20 cellular contexts compared by ENCODE assay signal in genomic region chr17:31050948-31051347, GRCh38. TPM values are rescaled to one million over a fixed set of nuclear protein-coding genes. Genes with fewer than 3 reads are reported as not detected.
A peak's percentile ranks its signal among the peaks of the same experiment; 100 is the strongest.
DNase-seq lines count a peak whose midpoint lies in the region; ATAC-seq, FAIRE-seq and TF ChIP-seq lines count a peak whose summit lies in the region.
"Had no signal": no experiment of that assay in that cellular context is flagged by ENCODE, and none has a peak within 500 bp of the region (broad histone marks: within the 10 kb centered on the region; RNA-seq: fewer than 3 reads in every experiment).

No MANE protein-coding gene starts in this region.

- CTCF ChIA-PET in IMR-90 (lab: Yijun Ruan, JAX), result no interaction called here

- no peak overlapping the region for H4K5ac ChIP-seq in IMR-90 (ENCODE audit: low read depth, low read length)

- ATAC-seq in IMR-90 (ENCODE audit: low read depth) (no peak), HG03378 (IDR thresholded peaks at IDR 0.05; ENCODE audit: unreplicated experiment) (no peak)
- ATAC-seq in effector memory CD8-positive, alpha-beta T cell (replicated peaks), result no peak

- no peak overlapping the region for H2BK5ac ChIP-seq in IMR-90 (ENCODE audit: low read depth, low read length, poor library complexity, severe bottlenecking)

- peaks cover 0 to 5% of the 10 kb centered on the region in 2 experiments; a peak in 1 of 4 replicates for H3K79me1 ChIP-seq in IMR-90 (ENCODE audit: low read depth in 1 of 2, low read length in 2 of 2)

- H3F3A ChIP-seq in GM23248 (ENCODE audit: insufficient read depth), result peaks cover 23% of the 10 kb centered on the region

- no peak overlapping the region for H2BK20ac ChIP-seq in IMR-90 (ENCODE audit: low read depth, low read length)

- in situ Hi-C loops in IMR-90 (cut with MboI; ENCODE audit: low sequenced_read_pairs), result no loop called here
- in situ Hi-C loops in GM23248 (cut with MboI), result no loop called here

- POLR2A ChIA-PET in IMR-90 (lab: Charles Lee; ENCODE audit: unreplicated experiment), result no interaction called here

- no peaks in the 10 kb centered on the region for H3K36me3 Mint-ChIP-seq in effector memory CD8-positive, alpha-beta T cell (ENCODE audit: insufficient read depth)

- no peak overlapping the region for H4K8ac ChIP-seq in IMR-90 (ENCODE audit: low read depth in 2 of 2, low read length in 2 of 2)

- H3K4me2 ChIP-seq in IMR-90 (ENCODE audit: low read depth, low read length) (no peak overlapping the region), GM23248 (ENCODE audit: unreplicated experiment) (no peak overlapping the region)
- H3K4me2 ChIP-seq: KMS-11 had no signal

- H3K9me1 ChIP-seq in IMR-90 (ENCODE audit: insufficient read depth, low read length), result peaks cover 12% of the 10 kb centered on the region

- no peaks in the 10 kb centered on the region for H3K9me3 Mint-ChIP-seq in effector memory CD8-positive, alpha-beta T cell
- H3K9me3 Mint-ChIP-seq: CD4-positive, alpha-beta T cell had no signal

- TF ChIP-seq CTCF in IMR-90 (conservative IDR thresholded peaks at IDR 0.05; ENCODE audit: low read depth, low read length), result no peak
- no peak for TF ChIP-seq CTCF in neutrophil (IDR thresholded peaks at IDR 0.05)

- no peak overlapping the region for H2BK120ac ChIP-seq in IMR-90 (ENCODE audit: low read depth, low read length)

- DNase-seq in IMR-90 (no peak), RCC 7860 (ENCODE audit: low spot score) (peak; percentile 1), NOMO-1 treated with dmso at 0.1 percent for 144 hours (lab: John Stamatoyannopoulos, UW; ENCODE audit: unreplicated experiment) (no peak), GM23248 (no peak)
- DNase-seq in effector memory CD8-positive, alpha-beta T cell, result no peak
- DNase-seq: CD4-positive, alpha-beta T cell; COR-L47; DMS79; NCI-H1105 treated with DMSO at 0.1 percent for 48 hours; NCI-H1694; NCI-H2081; NCI-H446 treated with DMSO at 0.1 percent for 48 hours; NCI-H774; SHP77; SW 1271 had no signal

- no peaks in the 10 kb centered on the region for H3K27me3 Mint-ChIP-seq in effector memory CD8-positive, alpha-beta T cell
- H3K27me3 Mint-ChIP-seq: CD4-positive, alpha-beta T cell had no signal

- peak overlapping the region; percentile 18; the same call in 1 of the 2 replicates for H4K91ac ChIP-seq in IMR-90 (ENCODE audit: insufficient read depth, low read depth, low read length)

- TF ChIP-seq RAD21 in IMR-90 (IDR thresholded peaks at IDR 0.05; ENCODE audit: low read length), result no peak

- H3K4me1 ChIP-seq in IMR-90 (ENCODE audit: control insufficient read depth, insufficient read depth, low read length) (peaks cover 7% of the 10 kb centered on the region), neutrophil (ENCODE audit: control insufficient read depth in 1 of 2, insufficient read depth in 1 of 2, low read depth in 1 of 2, low read length in 1 of 2) (peaks cover 17 to 20% of the 10 kb centered on the region in 2 experiments), GM23248 (ENCODE audit: insufficient read depth) (peaks cover 18% of the 10 kb centered on the region)

- H3K4me1 Mint-ChIP-seq in effector memory CD8-positive, alpha-beta T cell (ENCODE audit: low read depth in 2 of 2), result peaks cover 21 to 26% of the 10 kb centered on the region in 2 donors

- H3K27me3 ChIP-seq in IMR-90 (ENCODE audit: control insufficient read depth, insufficient read depth, low read length) (peaks cover 7% of the 10 kb centered on the region), neutrophil (no peaks in the 10 kb centered on the region), GM23248 (replicated peaks; ENCODE audit: insufficient read depth) (no peaks in the 10 kb centered on the region)

- no peak overlapping the region for H2AFZ ChIP-seq in IMR-90 (replicated peaks; ENCODE audit: low read length, poor library complexity)
- H2AFZ ChIP-seq in GM23248, result no peak overlapping the region

- 100% methylated on average over 5 of the region's 9 CpGs; no CpG with 5 or more reads in 1 of the 2 experiments for WGBS in IMR-90 (ENCODE audit: extremely low coverage in 2 of 2, insufficient read length in 1 of 2), 2 experiments
- 89 to 96% methylated on average over 9 of the region's 9 CpGs for WGBS in GM23248 (ENCODE audit: low coverage in 1 of 2, low lambda C conversion rate in 2 of 2, missing lambda C conversion rate in 2 of 2), 2 experiments

- no peak overlapping the region for H3K27ac ChIP-seq in IMR-90 (ENCODE audit: insufficient read depth, low read length)
- peak overlapping the region; percentile 77 for H3K27ac ChIP-seq in neutrophil
- no peak overlapping the region for H3K27ac ChIP-seq in GM23248
- H3K27ac ChIP-seq: KMS-11, SK-N-MC had no signal

- H3K18ac ChIP-seq in IMR-90 (ENCODE audit: low read depth, low read length), result no peak overlapping the region

- H3K56ac ChIP-seq in IMR-90 (ENCODE audit: extremely low read depth, insufficient read depth, low read length), result no peak overlapping the region

- peak overlapping the region; percentile 30; the same call in 1 of the 2 replicates for H2AK5ac ChIP-seq in IMR-90 (ENCODE audit: low read depth, low read length)

- no peak overlapping the region for H3K4me3 Mint-ChIP-seq in effector memory CD8-positive, alpha-beta T cell
- H3K4me3 Mint-ChIP-seq: CD4-positive, alpha-beta T cell had no signal

- H3K27ac Mint-ChIP-seq in effector memory CD8-positive, alpha-beta T cell, result peak overlapping the region; percentile 28 to 35
- H3K27ac Mint-ChIP-seq: CD4-positive, alpha-beta T cell had no signal

- H3K36me3 ChIP-seq in IMR-90 (ENCODE audit: control insufficient read depth, insufficient read depth, low read length) (no peaks in the 10 kb centered on the region), neutrophil (no peaks in the 10 kb centered on the region), GM23248 (ENCODE audit: low read depth) (no peaks in the 10 kb centered on the region)

- dilution Hi-C loops in IMR-90 (cut with HindIII; ENCODE audit: low sequenced_read_pairs, unreplicated experiment), result no loop called here

- intact Hi-C loops in IMR-90 (cut with micrococcal nuclease), result no loop called here

- H3K9me2 ChIP-seq in GM23248 (ENCODE audit: insufficient read depth), result no peaks in the 10 kb centered on the region

- H3K79me2 ChIP-seq in GM23248 (ENCODE audit: insufficient read depth), result no peaks in the 10 kb centered on the region

- H3K14ac ChIP-seq in IMR-90 (replicated peaks; ENCODE audit: low read depth, low read length), result no peak overlapping the region

- TF ChIP-seq POLR2A in IMR-90 (IDR thresholded peaks at IDR 0.05; ENCODE audit: low read depth, low read length), result no peak

- H3K9ac ChIP-seq in IMR-90 (ENCODE audit: low read depth, low read length) (no peak overlapping the region), GM23248 (no peak overlapping the region)
- H3K9ac ChIP-seq: KMS-11 had no signal

- no peak overlapping the region for H2BK15ac ChIP-seq in IMR-90 (ENCODE audit: low read depth, low read length)

- H4K20me1 ChIP-seq in IMR-90 (ENCODE audit: insufficient read depth, low read length) (0 out of 2 replicates have a peak, but pooled peaks cover 5% of the 10 kb centered on the region), GM23248 (ENCODE audit: insufficient read depth) (no peaks in the 10 kb centered on the region)

- no peak overlapping the region for H3K23ac ChIP-seq in IMR-90 (ENCODE audit: low read depth, low read length)

- H3K9me3 ChIP-seq in IMR-90 (ENCODE audit: control insufficient read depth, insufficient read depth, low read length) (peaks cover 3% of the 10 kb centered on the region; the same call in 1 of the 2 replicates), neutrophil (no peaks in the 10 kb centered on the region), GM23248 (ENCODE audit: low read depth) (no peaks in the 10 kb centered on the region)

- BruUV-seq in IMR-90 (replicated peaks; lab: Mats Ljungman, UMichigan), result no TSS peak

- H3K4ac ChIP-seq in IMR-90 (ENCODE audit: low read depth, low read length), result 0 out of 2 replicates have a peak overlapping the region, but pooled peaks have one; percentile 16

- H2AK9ac ChIP-seq in IMR-90 (replicated peaks; ENCODE audit: low read depth, low read length, poor library complexity), result no peak overlapping the region

- H3K4me3 ChIP-seq in IMR-90 (ENCODE audit: insufficient read depth, low read depth, low read length), result no peak overlapping the region
- H3K4me3 ChIP-seq in neutrophil (ENCODE audit: low read depth in 1 of 2, low read length in 1 of 2), result no peak overlapping the region
- H3K4me3 ChIP-seq in GM23248, result no peak overlapping the region
- H3K4me3 ChIP-seq: SK-N-MC had no signal

- FAIRE-seq in RCC 7860 (lab: Jason Lieb, UNC), result no peak
- FAIRE-seq: H54 had no signal

TF ChIP-seq in IMR-90, 13 proteins besides CTCF, POLR2A, EP300 and RAD21:
- no peak for TF ChIP-seq NFE2L2 (IDR thresholded peaks at IDR 0.05; ENCODE audit: low read depth, low read length)

RNA-seq across cellular contexts. Expression of gene NF1, which starts 43.8 kb away (rescaled TPM):
- 48.3 and 48.6 TPM in 2 replicates for total RNA-seq in IMR-90 (2012; rRNA removed)
- 16.1 and 17.9 TPM in 2 replicates for polyA plus RNA-seq in IMR-90 (2012; rRNA removed)
- 4.8 and 5.0 TPM in 2 replicates for polyA plus RNA-seq in IMR-90 (2012; cell fraction: cytosol; rRNA removed)
- polyA plus RNA-seq in IMR-90 (2012; cell fraction: nucleus; rRNA removed; ENCODE audit: low replicate concordance), result 10.1 and 96.9 TPM in 2 replicates
- 24.4 and 46.0 TPM in 2 replicates for total RNA-seq in GM23248 (2014; rRNA removed; shearing (Covaris generic))
- polyA plus RNA-seq in GM23248 (2016; fragmentation: Nextera tagmentation; extraction: Ambion mirVana), result 4.1 and 6.1 TPM in 2 replicates
